29 cellular contexts compared by ENCODE assay signal in the genomic region with DNA sequence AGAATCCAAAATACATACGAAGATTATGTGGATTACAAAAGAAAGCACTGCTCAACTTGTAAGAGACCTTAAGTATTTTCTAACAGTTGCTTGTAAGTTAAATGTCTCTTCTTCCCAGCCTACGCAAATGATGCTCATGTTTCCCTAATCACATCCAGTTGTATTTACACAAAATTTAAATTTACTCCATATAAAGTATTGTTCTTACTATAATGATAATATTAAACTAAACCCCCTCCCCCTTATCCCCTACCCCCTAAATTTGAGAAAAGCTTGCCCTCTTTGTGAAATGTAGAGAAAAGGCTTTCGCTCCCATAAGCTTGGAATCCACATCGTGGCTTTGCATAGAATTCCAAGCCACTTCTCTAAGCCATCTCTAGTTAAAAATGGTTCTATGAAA.
"Had no signal": no experiment of that assay in that cellular context is flagged by ENCODE, and none has a peak within 500 bp of the region (broad histone marks: within the 10 kb centered on the region; RNA-seq: fewer than 3 reads in every experiment).

No MANE protein-coding gene starts in this region.

- H3K4me1 Mint-ChIP-seq: nephron had no signal

- H3K4me3 Mint-ChIP-seq: naive thymus-derived CD4-positive, alpha-beta T cell; natural killer cell; nephron; stimulated activated effector memory CD8-positive, alpha-beta T cell treated with anti-CD3 and anti-CD28 coated beads, Interleukin-12 subunit alpha, Interleukin-12 subunit beta, amount 100 ng/mL, for 72 hours; stimulated activated naive B cell treated with anti-CD40 and anti-IgM and Interleukin-4, amounts not matched to agents 10 μg/mL and 1 μg/mL and 100 μg/mL, for 72 hours; stimulated activated naive CD8-positive, alpha-beta T cell treated with anti-CD3 and anti-CD28 coated beads, Interleukin-15, Interleukin-2, amounts not matched to agents 100 ng/mL and 50 ng/mL, for 24 hours had no signal

- H3K79me2 ChIP-seq: parathyroid adenoma had no signal

- H3K4me2 ChIP-seq: smooth muscle cell had no signal

- H3K9me3 ChIP-seq: ovary, psoas muscle, spleen, stomach, thoracic aorta, thyroid gland, tibial nerve, upper lobe of left lung, vagina had no signal

- H3K4me3 ChIP-seq: ovary, psoas muscle, skin epidermis, smooth muscle cell, spleen, stomach, thoracic aorta, thyroid gland, tibial nerve, upper lobe of left lung, vagina had no signal

- H3K27me3 ChIP-seq: ovary, spleen, stomach, thyroid gland, tibial nerve, upper lobe of left lung, vagina had no signal

- H3K36me3 ChIP-seq: ovary had no signal

- H3K9me3 Mint-ChIP-seq: naive thymus-derived CD4-positive, alpha-beta T cell; natural killer cell; stimulated activated effector memory CD8-positive, alpha-beta T cell treated with anti-CD3 and anti-CD28 coated beads, Interleukin-12 subunit alpha, Interleukin-12 subunit beta, amount 100 ng/mL, for 72 hours; stimulated activated naive B cell treated with anti-CD40 and anti-IgM and Interleukin-4, amounts not matched to agents 10 μg/mL and 1 μg/mL and 100 μg/mL, for 72 hours; stimulated activated naive CD8-positive, alpha-beta T cell treated with anti-CD3 and anti-CD28 coated beads, Interleukin-15, Interleukin-2, amounts not matched to agents 100 ng/mL and 50 ng/mL, for 24 hours had no signal

- H3K27me3 Mint-ChIP-seq: naive thymus-derived CD4-positive, alpha-beta T cell; progenitor cell of endocrine pancreas; stimulated activated naive B cell treated with anti-CD40 and anti-IgM and Interleukin-4, amounts not matched to agents 10 μg/mL and 1 μg/mL and 100 μg/mL, for 72 hours; stimulated activated naive CD8-positive, alpha-beta T cell treated with anti-CD3 and anti-CD28 coated beads, Interleukin-15, Interleukin-2, amounts not matched to agents 100 ng/mL and 50 ng/mL, for 24 hours had no signal

- H3K9ac ChIP-seq: parathyroid adenoma had no signal

- H3K27ac Mint-ChIP-seq: naive thymus-derived CD4-positive, alpha-beta T cell; natural killer cell; nephron; progenitor cell of endocrine pancreas; stimulated activated effector memory CD8-positive, alpha-beta T cell treated with anti-CD3 and anti-CD28 coated beads, Interleukin-12 subunit alpha, Interleukin-12 subunit beta, amount 100 ng/mL, for 72 hours; stimulated activated naive B cell treated with anti-CD40 and anti-IgM and Interleukin-4, amounts not matched to agents 10 μg/mL and 1 μg/mL and 100 μg/mL, for 72 hours; stimulated activated naive CD8-positive, alpha-beta T cell treated with anti-CD3 and anti-CD28 coated beads, Interleukin-15, Interleukin-2, amounts not matched to agents 100 ng/mL and 50 ng/mL, for 24 hours had no signal

- ATAC-seq: naive thymus-derived CD4-positive, alpha-beta T cell; natural killer cell; psoas muscle; right cardiac atrium; sciatic nerve; stimulated activated effector memory CD8-positive, alpha-beta T cell treated with anti-CD3 and anti-CD28 coated beads, Interleukin-12 subunit alpha, Interleukin-12 subunit beta, amount 100 ng/mL, for 72 hours; stimulated activated naive B cell treated with anti-CD40 and anti-IgM and Interleukin-4, amounts not matched to agents 10 μg/mL and 1 μg/mL and 100 μg/mL, for 72 hours had no signal

- DNase-seq: naive thymus-derived CD4-positive, alpha-beta T cell; natural killer cell; occipital lobe; ovary; psoas muscle; right cardiac atrium; stimulated activated CD4-positive, alpha-beta T cell treated with anti-CD3 and anti-CD28 coated beads, Interleukin-12 subunit alpha, Interleukin-12 subunit beta, amount 100 ng/mL, for 4 hours; stimulated activated CD4-positive, alpha-beta T cell treated with anti-CD3 and anti-CD28 coated beads, Interleukin-2, amount 100 ng/mL, for 24 hours; stimulated activated CD4-positive, alpha-beta T cell treated with anti-CD3 and anti-CD28 coated beads, Interleukin-2, amount 100 ng/mL, for 48 hours; stimulated activated CD4-positive, alpha-beta T cell treated with anti-CD3 and anti-CD28 coated beads, Interleukin-4, amount 100 ng/mL, for 24 hours; stimulated activated naive B cell treated with anti-CD40 and anti-IgM and Interleukin-4, amounts not matched to agents 10 μg/mL and 1 μg/mL and 100 μg/mL, for 72 hours; stimulated activated naive CD4-positive, alpha-beta T cell treated with Interleukin-2 at 50 U/mL for 16 hours; stomach; thyroid gland; trophoblast cell had no signal

- H3K27ac ChIP-seq: ovary, parathyroid adenoma, psoas muscle, skin epidermis, spleen, stomach, thoracic aorta, thyroid gland, tibial nerve, upper lobe of left lung, vagina had no signal

- H3K4me1 ChIP-seq: parathyroid adenoma, spleen, thyroid gland, upper lobe of left lung, vagina had no signal

- FAIRE-seq: urothelium cell line had no signal

- H2AFZ ChIP-seq: parathyroid adenoma had no signal
